ENCODE assay signal across 10 cellular contexts in genomic region chr22:46576556-46577351, GRCh38. TPM values are rescaled to one million over a fixed set of nuclear protein-coding genes. Genes with fewer than 3 reads are reported as not detected.
A peak's percentile ranks its signal among the peaks of the same experiment; 100 is the strongest.
DNase-seq lines count a peak whose midpoint lies in the region; ATAC-seq, FAIRE-seq and TF ChIP-seq lines count a peak whose summit lies in the region.
"Had no signal": no experiment of that assay in that cellular context is flagged by ENCODE, and none has a peak within 500 bp of the region (broad histone marks: within the 10 kb centered on the region; RNA-seq: fewer than 3 reads in every experiment).

No MANE protein-coding gene starts in this region.

- POLR2A ChIA-PET in IMR-90 (lab: Charles Lee; ENCODE audit: unreplicated experiment) = no interaction called here
- POLR2A ChIA-PET in HepG2 (lab: Yijun Ruan, JAX) = no interaction called here

- H3K4me3 ChIP-seq in IMR-90 (ENCODE audit: insufficient read depth, low read depth, low read length) (peak overlapping the region; percentile 83), HepG2 (replicated peaks in 1 of 3; ENCODE audit: insufficient read depth in 1 of 3, low read depth in 2 of 3, low read length in 3 of 3) (peak overlapping the region in 2 of 3 experiments; percentile 63 to 80; a peak in 4 of 6 replicates)

- H3K4ac ChIP-seq in IMR-90 (ENCODE audit: low read depth, low read length) = peak overlapping the region; percentile 29; the same call in 1 of the 2 replicates

- H2AK5ac ChIP-seq in IMR-90 (ENCODE audit: low read depth, low read length) = peak overlapping the region; percentile 4; the same call in 1 of the 2 replicates

- H3K36me3 ChIP-seq in IMR-90 (ENCODE audit: control insufficient read depth, insufficient read depth, low read length) (no peaks in the 10 kb centered on the region), HepG2 (replicated peaks in 1 of 2; ENCODE audit: control insufficient read depth in 1 of 2, insufficient read depth in 2 of 2, low read length in 2 of 2) (no peaks in the 10 kb centered on the region)

- TF ChIP-seq RAD21 in IMR-90 (IDR thresholded peaks at IDR 0.05; ENCODE audit: low read length) = no peak
- no peak for TF ChIP-seq RAD21 in HepG2 (CRISPR knock-in tag; IDR thresholded peaks at IDR 0.05)

- H3K9ac ChIP-seq in IMR-90 (ENCODE audit: low read depth, low read length) (peak overlapping the region; percentile 57), HepG2 (ENCODE audit: insufficient read depth, low read depth, low read length) (no peak overlapping the region)

- peaks cover 10% of the 10 kb centered on the region for H3K9me3 ChIP-seq in IMR-90 (ENCODE audit: control insufficient read depth, insufficient read depth, low read length)
- peaks cover 4% of the 10 kb centered on the region; the same call in 1 of the 2 replicates for H3K9me3 ChIP-seq in HepG2 (ENCODE audit: low read length)

- no peaks in the 10 kb centered on the region for H3K9me1 ChIP-seq in IMR-90 (ENCODE audit: insufficient read depth, low read length)

- H3K23ac ChIP-seq in IMR-90 (ENCODE audit: low read depth, low read length) = 0 out of 2 replicates have a peak overlapping the region, but pooled peaks have one; percentile 33

- CTCF ChIA-PET in IMR-90 (lab: Yijun Ruan, JAX) = no interaction called here
- CTCF ChIA-PET in HepG2 (lab: Yijun Ruan, JAX; ENCODE audit: low intra/inter-chr PET ratio, low total read pairs) = no interaction called here

- in situ Hi-C loops in IMR-90 (cut with MboI; ENCODE audit: low sequenced_read_pairs) = no loop called here
- in situ Hi-C loops in HepG2 (cut with HindIII; ENCODE audit: extremely low pct_ligation_motif_present, low pct_unique_long_range_greater_than_20kb) = no loop called here

- peaks cover 19% of the 10 kb centered on the region for H3K79me2 ChIP-seq in HepG2 (ENCODE audit: insufficient read depth, low read length)

- peak overlapping the region; percentile 97 for H2AFZ ChIP-seq in IMR-90 (replicated peaks; ENCODE audit: low read length, poor library complexity)
- no peak overlapping the region for H2AFZ ChIP-seq in HepG2 (ENCODE audit: low read length)

- H3K4me1 ChIP-seq in IMR-90 (ENCODE audit: control insufficient read depth, insufficient read depth, low read length) = peaks cover 16% of the 10 kb centered on the region
- H3K4me1 ChIP-seq in HepG2 (ENCODE audit: insufficient read depth, low read length) = peaks cover 75% of the 10 kb centered on the region

- H3K27me3 ChIP-seq in IMR-90 (ENCODE audit: control insufficient read depth, insufficient read depth, low read length) (peaks cover 11% of the 10 kb centered on the region; the same call in 1 of the 2 replicates), HepG2 (ENCODE audit: control insufficient read depth in 1 of 2, insufficient read depth in 2 of 2, low read length in 2 of 2) (peaks cover 0 to 11% of the 10 kb centered on the region in 2 experiments; a peak in 2 of 5 replicates)

- H3K14ac ChIP-seq in IMR-90 (replicated peaks; ENCODE audit: low read depth, low read length) = no peak overlapping the region

- no peak overlapping the region for H3K27ac ChIP-seq in IMR-90 (ENCODE audit: insufficient read depth, low read length)
- no peak overlapping the region for H3K27ac ChIP-seq in HepG2 (ENCODE audit: extremely low read length, insufficient read depth, low read length)

- ATAC-seq in IMR-90 (ENCODE audit: low read depth) (peak; percentile 86), HepG2 (no peak), HG02840 (IDR thresholded peaks at IDR 0.05; ENCODE audit: low FRiP score, unreplicated experiment) (no peak)

- peak overlapping the region; percentile 61 to 70; a peak in 3 of 4 replicates for H4K8ac ChIP-seq in IMR-90 (ENCODE audit: low read depth in 2 of 2, low read length in 2 of 2)

- 5% methylated on average over 31 of the region's 141 CpGs; no CpG with 5 or more reads in 1 of the 2 experiments for WGBS in IMR-90 (ENCODE audit: extremely low coverage in 2 of 2, insufficient read length in 1 of 2), 2 experiments
- 74% methylated on average over 38 of the region's 141 CpGs for WGBS in HepG2 (ENCODE audit: low lambda C conversion rate)

- no peak overlapping the region for H4K91ac ChIP-seq in IMR-90 (ENCODE audit: insufficient read depth, low read depth, low read length)

- H3K4me2 ChIP-seq in IMR-90 (ENCODE audit: low read depth, low read length) = peak overlapping the region; percentile 73
- peak overlapping the region; percentile 88 for H3K4me2 ChIP-seq in HepG2 (ENCODE audit: low read depth, low read length)

- no peak for FAIRE-seq in HepG2 (lab: Jason Lieb, UNC)
- FAIRE-seq: A204.1, islet of Langerhans had no signal

- no peak overlapping the region for H3K18ac ChIP-seq in IMR-90 (ENCODE audit: low read depth, low read length)

- peaks cover 12 to 17% of the 10 kb centered on the region in 2 experiments; a peak in 3 of 4 replicates for H3K79me1 ChIP-seq in IMR-90 (ENCODE audit: low read depth in 1 of 2, low read length in 2 of 2)

- intact Hi-C loops in IMR-90 (cut with micrococcal nuclease) = loop anchor here (5.0 kb wide), 2 partner anchors 66 to 101 kb away; no protein-coding TSS in a partner anchor
- intact Hi-C loops in HepG2 (cut with micrococcal nuclease; ENCODE audit: unreplicated experiment) = loop anchor here (5.0 to 10.0 kb wide), 2 partner anchors 76 to 158 kb away; partner anchors contain the start of gene CERK

- no peak for TF ChIP-seq CTCF in IMR-90 (conservative IDR thresholded peaks at IDR 0.05; ENCODE audit: low read depth, low read length)
- no peak for TF ChIP-seq CTCF in HepG2 (CRISPR knock-in tag; IDR thresholded peaks at IDR 0.05)

- no peak overlapping the region for H2BK20ac ChIP-seq in IMR-90 (ENCODE audit: low read depth, low read length)

- no peak overlapping the region for H2BK15ac ChIP-seq in IMR-90 (ENCODE audit: low read depth, low read length)

- H2BK120ac ChIP-seq in IMR-90 (ENCODE audit: low read depth, low read length) = no peak overlapping the region; the same call in 1 of the 2 replicates

- DNase-seq in DMS53 (lab: John Stamatoyannopoulos, UW) (peak; percentile 83), DMS53 treated with DMSO at 0.1 percent for 48 hours (lab: John Stamatoyannopoulos, UW; ENCODE audit: unreplicated experiment) (no peak), IMR-90 (peak; percentile 35), cerebellum (ENCODE audit: low spot score) (peak; percentile 86), HepG2 (ENCODE audit: low spot score) (no peak)
- DNase-seq in activated CD4-positive, CD25-positive, alpha-beta regulatory T cell treated with anti-CD3 and anti-CD28 coated beads, Interleukin-2, amount 50 U/mL, for 16 hours (ENCODE audit: low read depth, low spot score) = peak; percentile 26
- DNase-seq in stimulated activated CD8-positive, alpha-beta memory T cell treated with anti-CD3 and anti-CD28 coated beads, Interleukin-12 subunit alpha, Interleukin-12 subunit beta, amount 100 ng/mL, for 4 hours (ENCODE audit: low read depth) = peak; percentile 57

- dilution Hi-C loops in IMR-90 (cut with HindIII; ENCODE audit: low sequenced_read_pairs, unreplicated experiment) = no loop called here

- TF ChIP-seq EP300 in HepG2 (IDR thresholded peaks at IDR 0.05; ENCODE audit: low read depth in 2 of 2, low read length in 2 of 2) = no peak
- TF ChIP-seq EP300 in HepG2 (CRISPR knock-in tag; IDR thresholded peaks at IDR 0.05; ENCODE audit: borderline replicate concordance) = no peak

- no peak overlapping the region for H3K56ac ChIP-seq in IMR-90 (ENCODE audit: extremely low read depth, insufficient read depth, low read length)

- no TSS peak for BruUV-seq in IMR-90 (replicated peaks; lab: Mats Ljungman, UMichigan)
- BruUV-seq in HepG2 (replicated peaks; lab: Mats Ljungman, UMichigan) = no TSS peak

- no peak overlapping the region for H2BK5ac ChIP-seq in IMR-90 (ENCODE audit: low read depth, low read length, poor library complexity, severe bottlenecking)

- peaks cover 12% of the 10 kb centered on the region for H4K20me1 ChIP-seq in IMR-90 (ENCODE audit: insufficient read depth, low read length)
- peaks cover 6% of the 10 kb centered on the region for H4K20me1 ChIP-seq in HepG2 (ENCODE audit: insufficient read depth, low read length)

- peak overlapping the region; percentile 47 for H2AK9ac ChIP-seq in IMR-90 (replicated peaks; ENCODE audit: low read depth, low read length, poor library complexity)

- H4K5ac ChIP-seq in IMR-90 (ENCODE audit: low read depth, low read length) = peak overlapping the region; percentile 85

- TF ChIP-seq POLR2A in IMR-90 (IDR thresholded peaks at IDR 0.05; ENCODE audit: low read depth, low read length) (no peak), HepG2 (IDR thresholded peaks at IDR 0.05; ENCODE audit: insufficient read depth in 1 of 2, low read depth in 2 of 2, low read length in 2 of 2) (no peak)

RNA-seq across cellular contexts. Expression of gene CELSR1, which starts 39.3 kb away (rescaled TPM):
- total RNA-seq in IMR-90 (2012; rRNA removed) = 0.36 and 0.56 TPM in 2 replicates
- 0.82 and 1.4 TPM in 2 replicates for polyA plus RNA-seq in IMR-90 (2012; rRNA removed)
- polyA plus RNA-seq in IMR-90 (2012; cell fraction: cytosol; rRNA removed) = 0.47 and 1.2 TPM in 2 replicates
- polyA plus RNA-seq in IMR-90 (2012; cell fraction: nucleus; rRNA removed; ENCODE audit: low replicate concordance) = 0.91 and 1.9 TPM in 2 replicates
- 7.8 TPM for total RNA-seq in cerebellum
- total RNA-seq in HepG2 (2016; rRNA removed; fragmentation: Illumina TruSeq; extraction: Trizol) = 1.5 and 1.8 TPM in 2 replicates
- 0.53 and 0.71 TPM in 2 replicates for total RNA-seq in HepG2 (2016; cell fraction: cytosol; rRNA removed; fragmentation: Illumina TruSeq; extraction: Trizol; ENCODE audit: low read depth)
- 1.1 and 1.6 TPM in 2 replicates for total RNA-seq in HepG2 (2016; cell fraction: insoluble cytoplasmic fraction; rRNA removed; fragmentation: Illumina TruSeq; extraction: Trizol)
- total RNA-seq in HepG2 (2016; cell fraction: membrane; rRNA removed; fragmentation: Illumina TruSeq; extraction: Trizol) = 0.62 and 0.71 TPM in 2 replicates
- 2.1 and 2.2 TPM in 2 replicates for total RNA-seq in HepG2 (2016; cell fraction: nucleus; rRNA removed; fragmentation: Illumina TruSeq; extraction: Trizol)
- 0.78 and 0.84 TPM in 2 replicates for polyA plus RNA-seq in HepG2 (2011; rRNA removed)
- polyA plus RNA-seq in HepG2 (2011; cell fraction: cytosol; rRNA removed) = 0.49 and 0.62 TPM in 2 replicates
- polyA plus RNA-seq in HepG2 (2011; cell fraction: nucleus; rRNA removed) = 2.1 and 3.6 TPM in 2 replicates
- 0.75 and 0.95 TPM in 2 replicates for polyA plus RNA-seq in HepG2 (2012)
- polyA plus RNA-seq in HepG2 (2016; cell fraction: cytosol; fragmentation: Illumina TruSeq; extraction: Trizol; ENCODE audit: low read depth) = 0.17 and 0.26 TPM in 2 replicates
- 0.76 and 1.3 TPM in 2 replicates for polyA plus RNA-seq in HepG2 (2016; cell fraction: insoluble cytoplasmic fraction; fragmentation: Illumina TruSeq; extraction: Trizol; ENCODE audit: low read depth)
- polyA plus RNA-seq in HepG2 (2016; cell fraction: membrane; fragmentation: Illumina TruSeq; extraction: Trizol; ENCODE audit: low read depth) = 0.38 and 0.70 TPM in 2 replicates
- polyA plus RNA-seq in HepG2 (2016; cell fraction: nucleus; fragmentation: Illumina TruSeq; extraction: Trizol; ENCODE audit: insufficient read depth, low read depth) = 4.1 and 5.1 TPM in 2 replicates
- 4.5 and 19.4 TPM in 2 replicates for polyA minus RNA-seq in HepG2 (2011; rRNA and poly(A)+ RNA removed; ENCODE audit: low replicate concordance)
- polyA minus RNA-seq in HepG2 (2011; cell fraction: cytosol; rRNA and poly(A)+ RNA removed) = 0.30 and 1.1 TPM in 2 replicates
- 2.0 and 3.5 TPM in 2 replicates for polyA minus RNA-seq in HepG2 (2011; cell fraction: nucleus; rRNA and poly(A)+ RNA removed)

RNA-seq across cellular contexts. Expression of gene GRAMD4, which starts 43.4 kb away (rescaled TPM):
- total RNA-seq in IMR-90 (2012; rRNA removed) = 2.7 and 2.8 TPM in 2 replicates
- polyA plus RNA-seq in IMR-90 (2012; rRNA removed) = 5.8 and 7.4 TPM in 2 replicates
- polyA plus RNA-seq in IMR-90 (2012; cell fraction: cytosol; rRNA removed) = 3.2 and 5.9 TPM in 2 replicates
- 11.4 and 12.3 TPM in 2 replicates for polyA plus RNA-seq in IMR-90 (2012; cell fraction: nucleus; rRNA removed; ENCODE audit: low replicate concordance)
- 36.7 TPM for total RNA-seq in cerebellum
- 12.9 and 15.7 TPM in 2 replicates for total RNA-seq in HepG2 (2016; rRNA removed; fragmentation: Illumina TruSeq; extraction: Trizol)
- 14.1 and 16.3 TPM in 2 replicates for total RNA-seq in HepG2 (2016; cell fraction: cytosol; rRNA removed; fragmentation: Illumina TruSeq; extraction: Trizol; ENCODE audit: low read depth)
- 6.4 and 16.5 TPM in 2 replicates for total RNA-seq in HepG2 (2016; cell fraction: insoluble cytoplasmic fraction; rRNA removed; fragmentation: Illumina TruSeq; extraction: Trizol)
- 12.4 and 12.8 TPM in 2 replicates for total RNA-seq in HepG2 (2016; cell fraction: membrane; rRNA removed; fragmentation: Illumina TruSeq; extraction: Trizol)
- 23.1 and 33.6 TPM in 2 replicates for total RNA-seq in HepG2 (2016; cell fraction: nucleus; rRNA removed; fragmentation: Illumina TruSeq; extraction: Trizol)
- 15.2 and 16.8 TPM in 2 replicates for polyA plus RNA-seq in HepG2 (2011; rRNA removed)
- polyA plus RNA-seq in HepG2 (2011; cell fraction: cytosol; rRNA removed) = 9.6 and 13.3 TPM in 2 replicates
- 31.6 and 32.7 TPM in 2 replicates for polyA plus RNA-seq in HepG2 (2011; cell fraction: nucleus; rRNA removed)
- 11.1 and 12.7 TPM in 2 replicates for polyA plus RNA-seq in HepG2 (2012)
- 2.2 and 2.8 TPM in 2 replicates for polyA plus RNA-seq in HepG2 (2016; cell fraction: cytosol; fragmentation: Illumina TruSeq; extraction: Trizol; ENCODE audit: low read depth)
- polyA plus RNA-seq in HepG2 (2016; cell fraction: insoluble cytoplasmic fraction; fragmentation: Illumina TruSeq; extraction: Trizol; ENCODE audit: low read depth) = 5.3 and 6.3 TPM in 2 replicates
- 4.4 and 6.1 TPM in 2 replicates for polyA plus RNA-seq in HepG2 (2016; cell fraction: membrane; fragmentation: Illumina TruSeq; extraction: Trizol; ENCODE audit: low read depth)
- 20.4 and 22.4 TPM in 2 replicates for polyA plus RNA-seq in HepG2 (2016; cell fraction: nucleus; fragmentation: Illumina TruSeq; extraction: Trizol; ENCODE audit: insufficient read depth, low read depth)
- 27.9 and 38.7 TPM in 2 replicates for polyA minus RNA-seq in HepG2 (2011; rRNA and poly(A)+ RNA removed; ENCODE audit: low replicate concordance)
- polyA minus RNA-seq in HepG2 (2011; cell fraction: cytosol; rRNA and poly(A)+ RNA removed) = 10.0 and 13.9 TPM in 2 replicates
- 18.5 and 30.2 TPM in 2 replicates for polyA minus RNA-seq in HepG2 (2011; cell fraction: nucleus; rRNA and poly(A)+ RNA removed)

Comparison
In these comparisons a context has a peak if more than half of its experiments do, and no peak if none do; other contexts are left out.
1. DNase-seq: peak in DMS53 (single experiment), IMR-90 (single experiment), activated CD4-positive, CD25-positive, alpha-beta regulatory T cell treated with anti-CD3 and anti-CD28 coated beads, Interleukin-2, amount 50 U/mL, for 16 hours (single experiment), cerebellum (single experiment) and stimulated activated CD8-positive, alpha-beta memory T cell treated with anti-CD3 and anti-CD28 coated beads, Interleukin-12 subunit alpha, Interleukin-12 subunit beta, amount 100 ng/mL, for 4 hours (single experiment); none in DMS53 treated with DMSO at 0.1 percent for 48 hours (single experiment) and HepG2 (single experiment).